In genomic region chr17:38454528-38454927, GRCh38 we compare ENCODE assay signal across 8 cellular contexts. TPM values are rescaled to one million over a fixed set of nuclear protein-coding genes. Genes with fewer than 3 reads are reported as not detected.
DNase-seq lines count a peak whose midpoint lies in the region; ATAC-seq and TF ChIP-seq lines count a peak whose summit lies in the region.

No MANE protein-coding gene starts in this region.

- H3K9ac ChIP-seq in IMR-90 (ENCODE audit: low read depth, low read length), result peak overlapping the region; percentile 81

- peak overlapping the region; percentile 84 for H3K4ac ChIP-seq in IMR-90 (ENCODE audit: low read depth, low read length)

- peak overlapping the region; percentile 39 to 76; a peak in 3 of 4 replicates for H4K8ac ChIP-seq in IMR-90 (ENCODE audit: low read depth in 2 of 2, low read length in 2 of 2)

- 4% methylated on average over 5 of the region's 12 CpGs; no CpG with 5 or more reads in 1 of the 2 experiments for WGBS in IMR-90 (ENCODE audit: extremely low coverage in 2 of 2, insufficient read length in 1 of 2), 2 experiments
- WGBS in tibial nerve, 2 donors, result 15 to 23% methylated on average over 4 to 12 of the region's 12 CpGs

- POLR2A ChIA-PET in A673 (lab: Charles Lee; ENCODE audit: low non-redundant PET) (no interaction called here), IMR-90 (lab: Charles Lee; ENCODE audit: unreplicated experiment) (no interaction called here)

- peak overlapping the region; percentile 64 for H2BK120ac ChIP-seq in IMR-90 (ENCODE audit: low read depth, low read length)

- H2AK5ac ChIP-seq in IMR-90 (ENCODE audit: low read depth, low read length), result peak overlapping the region; percentile 98

- peaks cover 52 to 91% of the 10 kb centered on the region in 2 experiments for H3K79me1 ChIP-seq in IMR-90 (ENCODE audit: low read depth in 1 of 2, low read length in 2 of 2)

- TF ChIP-seq POLR2A in IMR-90 (IDR thresholded peaks at IDR 0.05; ENCODE audit: low read depth, low read length) (peak; percentile 23; the same call in 1 of the 2 replicates), tibial nerve (IDR thresholded peaks at IDR 0.05) (peak in 1 of 2 donors; percentile 37)

- H3K9me1 ChIP-seq in IMR-90 (ENCODE audit: insufficient read depth, low read length), result peaks cover 42% of the 10 kb centered on the region

- H3K27ac ChIP-seq in A673 (ENCODE audit: low read depth, low read length, poor library complexity, severe bottlenecking) (no peak overlapping the region), IMR-90 (ENCODE audit: insufficient read depth, low read length) (peak overlapping the region; percentile 90), coronary artery (peak overlapping the region; percentile 81 to 96), left lung (peak overlapping the region; percentile 53 to 58), tibial nerve (peak overlapping the region; percentile 72 to 97 (median 86))

- H3K4me3 ChIP-seq in A673 (ENCODE audit: low read depth, low read length, poor library complexity, severe bottlenecking) (peak overlapping the region; percentile 37), IMR-90 (ENCODE audit: insufficient read depth, low read depth, low read length) (peak overlapping the region; percentile 65), coronary artery (peak overlapping the region; percentile 73), left lung (peak overlapping the region; percentile 19 to 41), tibial nerve (peak overlapping the region; percentile 22 to 55 (median 40))

- TF ChIP-seq CTCF in A673 (conservative IDR thresholded peaks at IDR 0.05; ENCODE audit: low read depth, low read length) (no peak), IMR-90 (conservative IDR thresholded peaks at IDR 0.05; ENCODE audit: low read depth, low read length) (no peak), coronary artery (IDR thresholded peaks at IDR 0.05) (no peak), left lung (IDR thresholded peaks at IDR 0.05) (no peak), tibial nerve (IDR thresholded peaks at IDR 0.05) (no peak)

- peak overlapping the region; percentile 77 for H4K91ac ChIP-seq in IMR-90 (ENCODE audit: insufficient read depth, low read depth, low read length)

- intact Hi-C loops in A673 (cut with micrococcal nuclease; ENCODE audit: unreplicated experiment), result no loop called here
- intact Hi-C loops in IMR-90 (cut with micrococcal nuclease), result no loop called here
- intact Hi-C loops in left lung (cut with DNase I), result no loop called here

- H3K4me2 ChIP-seq in IMR-90 (ENCODE audit: low read depth, low read length), result peak overlapping the region; percentile 94

- H2BK5ac ChIP-seq in IMR-90 (ENCODE audit: low read depth, low read length, poor library complexity, severe bottlenecking), result peak overlapping the region; percentile 89

- peak in 1 of 2 donors; percentile 71 for TF ChIP-seq EP300 in tibial nerve (IDR thresholded peaks at IDR 0.05)

- peaks cover 60% of the 10 kb centered on the region for H4K20me1 ChIP-seq in IMR-90 (ENCODE audit: insufficient read depth, low read length)

- H2BK20ac ChIP-seq in IMR-90 (ENCODE audit: low read depth, low read length), result peak overlapping the region; percentile 59; the same call in 1 of the 2 replicates

- peak overlapping the region; percentile 95 for H2AK9ac ChIP-seq in IMR-90 (replicated peaks; ENCODE audit: low read depth, low read length, poor library complexity)

- H3K9me3 ChIP-seq in A673 (ENCODE audit: low read depth, low read length, poor library complexity, severe bottlenecking), result no peaks in the 10 kb centered on the region
- H3K9me3 ChIP-seq in IMR-90 (ENCODE audit: control insufficient read depth, insufficient read depth, low read length), result no peaks in the 10 kb centered on the region
- no peaks in the 10 kb centered on the region for H3K9me3 ChIP-seq in left lung
- no peaks in the 10 kb centered on the region for H3K9me3 ChIP-seq in tibial nerve

- peak overlapping the region; percentile 93 for H3K14ac ChIP-seq in IMR-90 (replicated peaks; ENCODE audit: low read depth, low read length)

- no peaks in the 10 kb centered on the region for H3K27me3 ChIP-seq in A673 (replicated peaks; ENCODE audit: insufficient read depth, low read depth, low read length, poor library complexity)
- H3K27me3 ChIP-seq in IMR-90 (ENCODE audit: control insufficient read depth, insufficient read depth, low read length), result no peaks in the 10 kb centered on the region
- peaks cover 0 to 29% of the 10 kb centered on the region in 2 donors for H3K27me3 ChIP-seq in left lung
- H3K27me3 ChIP-seq in tibial nerve, result no peaks in the 10 kb centered on the region

- H3K18ac ChIP-seq in IMR-90 (ENCODE audit: low read depth, low read length), result peak overlapping the region; percentile 62

- peak overlapping the region; percentile 63 for H3K56ac ChIP-seq in IMR-90 (ENCODE audit: extremely low read depth, insufficient read depth, low read length)

- H2AFZ ChIP-seq in IMR-90 (replicated peaks; ENCODE audit: low read length, poor library complexity), result peak overlapping the region; percentile 67

- dilution Hi-C loops in IMR-90 (cut with HindIII; ENCODE audit: low sequenced_read_pairs, unreplicated experiment), result no loop called here

- H3K36me3 ChIP-seq in A673 (ENCODE audit: insufficient read depth, low read length, poor library complexity, severe bottlenecking) (no peaks in the 10 kb centered on the region), IMR-90 (ENCODE audit: control insufficient read depth, insufficient read depth, low read length) (peaks cover 23% of the 10 kb centered on the region), left lung (peaks cover 0 to 16% of the 10 kb centered on the region in 2 donors), tibial nerve (peaks cover 0 to 19% (median 0%) of the 10 kb centered on the region in 3 donors)

- peak overlapping the region; percentile 98 for H3K23ac ChIP-seq in IMR-90 (ENCODE audit: low read depth, low read length)

- CTCF ChIA-PET in A673 (lab: Charles Lee) (no interaction called here), IMR-90 (lab: Yijun Ruan, JAX) (no interaction called here)

- in situ Hi-C loops in IMR-90 (cut with MboI; ENCODE audit: low sequenced_read_pairs), result no loop called here

- no peak for DNase-seq in A673 (ENCODE audit: low spot score)
- DNase-seq in IMR-90, result peak; percentile 80
- DNase-seq in coronary artery (ENCODE audit: low spot score), result peak; percentile 94
- peak; percentile 71 to 88 for DNase-seq in left lung
- peak; percentile 52 to 64 for DNase-seq in tibial nerve (ENCODE audit: low spot score in 2 of 2)
- no peak for DNase-seq in NCI-H526 treated with DMSO at 0.1 percent for 48 hours (lab: John Stamatoyannopoulos, UW)

- peak; percentile 15 for ATAC-seq in IMR-90 (ENCODE audit: low read depth)
- ATAC-seq in left lung, result peak; percentile 80
- no peak for ATAC-seq in HG02938 (IDR thresholded peaks at IDR 0.05; ENCODE audit: unreplicated experiment)
- ATAC-seq in GM19452 (IDR thresholded peaks at IDR 0.05; ENCODE audit: unreplicated experiment), result no peak

- H3K4me1 ChIP-seq in A673 (ENCODE audit: insufficient read depth, low read length, poor library complexity, severe bottlenecking) (peaks cover 33% of the 10 kb centered on the region), IMR-90 (ENCODE audit: control insufficient read depth, insufficient read depth, low read length) (peaks cover 49% of the 10 kb centered on the region), left lung (peaks cover 29 to 59% of the 10 kb centered on the region in 2 donors), tibial nerve (peaks cover 0 to 72% (median 44%) of the 10 kb centered on the region in 4 donors)

- no peak for TF ChIP-seq RAD21 in IMR-90 (IDR thresholded peaks at IDR 0.05; ENCODE audit: low read length)

- H2BK15ac ChIP-seq in IMR-90 (ENCODE audit: low read depth, low read length), result peak overlapping the region; percentile 84; the same call in 1 of the 3 replicates

- peak overlapping the region; percentile 46 for H4K5ac ChIP-seq in IMR-90 (ENCODE audit: low read depth, low read length)

- BruUV-seq in A673 (replicated peaks; lab: Mats Ljungman, UMichigan) (no TSS peak), IMR-90 (replicated peaks; lab: Mats Ljungman, UMichigan) (no TSS peak)

TF ChIP-seq in IMR-90, 13 proteins besides CTCF, POLR2A, EP300 and RAD21 (continues in another document):
- TF ChIP-seq BHLHE40 (IDR thresholded peaks at IDR 0.05; ENCODE audit: low read depth, low read length) (no peak), MAZ (IDR thresholded peaks at IDR 0.05; ENCODE audit: borderline replicate concordance, low read depth, low read length) (0 out of 2 replicates have a peak, but pooled peaks have one; percentile 40), RFX5 (IDR thresholded peaks at IDR 0.05; ENCODE audit: low read depth, low read length) (no peak), CEBPB (IDR thresholded peaks at IDR 0.05; ENCODE audit: low read depth, low read length) (no peak), MAFK (IDR thresholded peaks at IDR 0.05; ENCODE audit: low read depth, low read length) (no peak), RCOR1 (IDR thresholded peaks at IDR 0.05; ENCODE audit: insufficient replicate concordance, low read length) (no peak), SMC3 (IDR thresholded peaks at IDR 0.05; ENCODE audit: low read depth, low read length) (no peak), FOS (IDR thresholded peaks at IDR 0.05; ENCODE audit: low read depth, low read length) (peak; percentile 48; the same call in 1 of the 2 replicates), ELK1 (IDR thresholded peaks at IDR 0.05; ENCODE audit: borderline replicate concordance, low read depth, low read length) (no peak), NFE2L2 (IDR thresholded peaks at IDR 0.05; ENCODE audit: low read depth, low read length) (no peak), MXI1 (IDR thresholded peaks at IDR 0.05; ENCODE audit: borderline replicate concordance, low read depth, low read length) (peak; percentile 76)

RNA-seq across cellular contexts. Expression of gene ARHGAP23, which starts 26.3 kb away (rescaled TPM):
- total RNA-seq in A673 (2021), result 19.0 and 24.9 TPM in 2 replicates
- 9.3 and 17.8 TPM in 2 replicates for total RNA-seq in IMR-90 (2012; rRNA removed)
- 42.7 and 43.3 TPM in 2 replicates for polyA plus RNA-seq in IMR-90 (2012; rRNA removed)
- 30.0 and 40.5 TPM in 2 replicates for polyA plus RNA-seq in IMR-90 (2012; cell fraction: cytosol; rRNA removed)
- 56.1 and 68.3 TPM in 2 replicates for polyA plus RNA-seq in IMR-90 (2012; cell fraction: nucleus; rRNA removed; ENCODE audit: low replicate concordance)
- 10 to 100 TPM; 49.1 to 51.0 TPM for total RNA-seq in left lung
- total RNA-seq in tibial nerve, result 10 to 100 TPM; 41.0 to 80.7 (median 65.7) TPM

Comparison
In these comparisons a context has a peak if more than half of its experiments do, and no peak if none do; other contexts are left out.
1. DNase-seq: peak in IMR-90 (single experiment), coronary artery (single experiment), left lung (2 of 2) and tibial nerve (2 of 2); none in A673 (single experiment) and NCI-H526 treated with DMSO at 0.1 percent for 48 hours (single experiment).
2. ATAC-seq: peak in IMR-90 (single experiment) and left lung (single experiment); none in HG02938 (single experiment) and GM19452 (single experiment).
3. Peak in every context shown above with its lines, with median percentiles within 50 percentile points of each other: H3K4me3 ChIP-seq.